Comparison of ENCODE assay signal across 18 cellular contexts in genomic region chr3:48798998-48799397, GRCh38. TPM values are rescaled to one million over a fixed set of nuclear protein-coding genes. Genes with fewer than 3 reads are reported as not detected.
DNase-seq lines count a peak whose midpoint lies in the region; ATAC-seq lines count a peak whose summit lies in the region.
"Had no signal": no experiment of that assay in that cellular context is flagged by ENCODE, and none has a peak within 500 bp of the region (broad histone marks: within the 10 kb centered on the region; RNA-seq: fewer than 3 reads in every experiment).

No MANE protein-coding gene starts in this region.

- DNase-seq in LoVo (ENCODE audit: low spot score) (peak; percentile 4), NCI-H2196 treated with DMSO at 0.1 percent for 48 hours (lab: John Stamatoyannopoulos, UW; ENCODE audit: unreplicated experiment) (peak; percentile 3), dermis blood vessel endothelial cell (peak; percentile 74), mucosa of gallbladder (ENCODE audit: low spot score) (peak; percentile 48), inferior parietal cortex (ENCODE audit: extremely low spot score) (no peak), AG20443 (ENCODE audit: low spot score) (no peak)
- DNase-seq: activated CD4-positive, alpha-beta memory T cell treated with anti-CD3 and anti-CD28 coated beads, Interleukin-2, amount 10 ng/mL, durations not matched to agents 7 days and 5 days; activated T-cell treated with anti-CD3 and anti-CD28 coated beads, Interleukin-2, amount 50 U/mL, for 24 hours; HCEC 1CT; heart right ventricle; Karpas-422; mesendoderm; NCI-H1436; NCI-H510A; OCI-M1; stimulated activated CD4-positive, alpha-beta T cell treated with anti-CD3 and anti-CD28 coated beads, Interleukin-4, amount 100 ng/mL, for 4 hours had no signal

- ATAC-seq in HG03378 (IDR thresholded peaks at IDR 0.05; ENCODE audit: unreplicated experiment): no peak
- ATAC-seq: heart right ventricle, WTC11 had no signal

RNA-seq across cellular contexts. Expression of gene PRKAR2A, which starts 48.7 kb away (rescaled TPM):
- total RNA-seq in dermis blood vessel endothelial cell (35.6 and 50.8 TPM in 2 replicates), mucosa of gallbladder (61.9 TPM)

Comparison
In these comparisons a context has a peak if more than half of its experiments do, and no peak if none do; other contexts are left out.
1. DNase-seq: peak in LoVo (single experiment), NCI-H2196 treated with DMSO at 0.1 percent for 48 hours (single experiment), dermis blood vessel endothelial cell (single experiment) and mucosa of gallbladder (single experiment); none in inferior parietal cortex (single experiment) and AG20443 (single experiment).